In the genomic region with DNA sequence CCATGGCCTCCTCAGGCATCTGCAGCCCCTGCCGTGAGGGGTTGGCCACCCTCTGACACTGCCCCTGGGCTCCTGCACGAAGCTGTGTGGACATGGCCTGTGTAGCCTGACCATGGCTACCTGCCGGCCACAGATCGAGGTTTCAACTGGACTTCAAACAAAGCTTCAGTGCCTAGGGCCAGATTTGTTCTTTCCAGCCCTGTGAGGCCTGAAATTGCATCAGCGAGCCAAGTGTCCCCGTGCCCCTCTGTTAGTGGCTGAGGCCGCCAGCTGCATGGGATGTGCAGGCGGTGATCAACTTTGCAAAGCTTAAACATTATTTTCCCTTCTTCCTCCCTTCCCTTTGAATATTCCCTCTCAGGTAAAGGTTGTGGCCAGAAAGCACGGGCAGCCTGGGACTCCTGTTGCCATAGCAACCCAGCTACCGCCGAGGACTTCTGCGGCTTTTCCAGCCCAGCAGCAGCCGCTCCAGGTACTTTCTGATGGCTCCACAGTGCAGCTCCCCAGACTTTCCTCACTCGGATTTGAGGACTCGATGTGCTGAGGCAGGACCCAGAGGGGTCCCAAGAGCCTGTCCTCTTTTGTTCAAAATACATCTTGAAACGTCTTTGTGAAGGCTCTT, we compare ENCODE assay signal across 15 cellular contexts. TPM values are rescaled to one million over a fixed set of nuclear protein-coding genes. Genes with fewer than 3 reads are reported as not detected.
A peak's percentile ranks its signal among the peaks of the same experiment; 100 is the strongest.
DNase-seq lines count a peak whose midpoint lies in the region; ATAC-seq and TF ChIP-seq lines count a peak whose summit lies in the region.
"Had no signal": no experiment of that assay in that cellular context is flagged by ENCODE, and none has a peak within 500 bp of the region (broad histone marks: within the 10 kb centered on the region; RNA-seq: fewer than 3 reads in every experiment).

No MANE protein-coding gene starts in this region.

- H3K9me1 ChIP-seq in IMR-90 (ENCODE audit: insufficient read depth, low read length), result 0 out of 2 replicates have a peak, but pooled peaks cover 3% of the 10 kb centered on the region

- H3K79me1 ChIP-seq in IMR-90 (ENCODE audit: low read depth in 1 of 2, low read length in 2 of 2), result peaks cover 4 to 5% of the 10 kb centered on the region in 2 experiments; a peak in 3 of 4 replicates
- H3K79me1 ChIP-seq in mesendoderm (ENCODE audit: low read length), result no peaks in the 10 kb centered on the region

- no peak overlapping the region for H2BK20ac ChIP-seq in IMR-90 (ENCODE audit: low read depth, low read length)

- 75% methylated on average over 5 of the region's 16 CpGs; no CpG with 5 or more reads in 1 of the 2 experiments for WGBS in IMR-90 (ENCODE audit: extremely low coverage in 2 of 2, insufficient read length in 1 of 2), 2 experiments
- no CpG with 5 or more reads among the region's 16 CpGs for WGBS in mesendoderm (ENCODE audit: extremely low coverage, insufficient coverage, low lambda C conversion rate)

- CTCF ChIA-PET in IMR-90 (lab: Yijun Ruan, JAX), result no interaction called here

- no peak overlapping the region for H4K5ac ChIP-seq in IMR-90 (ENCODE audit: low read depth, low read length)
- H4K5ac ChIP-seq in mesendoderm (ENCODE audit: low read length), result no peak overlapping the region

- H3K4me2 ChIP-seq in IMR-90 (ENCODE audit: low read depth, low read length) (no peak overlapping the region), mesendoderm (ENCODE audit: low read length) (no peak overlapping the region)

- H3K27me3 ChIP-seq in H7 (ENCODE audit: control insufficient read depth, insufficient read depth, low read length) (no peaks in the 10 kb centered on the region), IMR-90 (ENCODE audit: control insufficient read depth, insufficient read depth, low read length) (no peaks in the 10 kb centered on the region), mesendoderm (ENCODE audit: insufficient read depth, low read length, poor library complexity) (no peaks in the 10 kb centered on the region), lower lobe of right lung (ENCODE audit: low read depth) (no peaks in the 10 kb centered on the region)
- H3K27me3 ChIP-seq: ascending aorta had no signal

- H3K56ac ChIP-seq in IMR-90 (ENCODE audit: extremely low read depth, insufficient read depth, low read length) (no peak overlapping the region), mesendoderm (ENCODE audit: low read length) (no peak overlapping the region)

- H3K14ac ChIP-seq in IMR-90 (replicated peaks; ENCODE audit: low read depth, low read length), result no peak overlapping the region

- H2AK9ac ChIP-seq in IMR-90 (replicated peaks; ENCODE audit: low read depth, low read length, poor library complexity), result peak overlapping the region; percentile 28

- no peak overlapping the region for H2BK15ac ChIP-seq in IMR-90 (ENCODE audit: low read depth, low read length)
- H2BK15ac ChIP-seq in mesendoderm (replicated peaks; ENCODE audit: low read depth), result no peak overlapping the region

- intact Hi-C loops in IMR-90 (cut with micrococcal nuclease), result no loop called here
- intact Hi-C loops in lower lobe of right lung (cut with DNase I), result no loop called here

- ATAC-seq in IMR-90 (ENCODE audit: low read depth) (no peak), GM21576 (IDR thresholded peaks at IDR 0.05; ENCODE audit: unreplicated experiment) (no peak), lower lobe of right lung (no peak)
- ATAC-seq: activated CD4-positive, CD25-positive, alpha-beta regulatory T cell treated with anti-CD3 and anti-CD28 coated beads, Interleukin-2, amount 50 U/mL, for 24 hours; activated CD8-positive, alpha-beta T cell treated with anti-CD3 and anti-CD28 coated beads, Interleukin-2, amount 10 ng/mL, durations not matched to agents 7 days and 5 days; mucosa of descending colon had no signal

- H2AK5ac ChIP-seq in IMR-90 (ENCODE audit: low read depth, low read length) (no peak overlapping the region; the same call in 1 of the 2 replicates), mesendoderm (ENCODE audit: low read length) (no peak overlapping the region)

- in situ Hi-C loops in IMR-90 (cut with MboI; ENCODE audit: low sequenced_read_pairs), result no loop called here

- H3K18ac ChIP-seq in IMR-90 (ENCODE audit: low read depth, low read length) (no peak overlapping the region), mesendoderm (ENCODE audit: low read length) (no peak overlapping the region)

- H2BK5ac ChIP-seq in IMR-90 (ENCODE audit: low read depth, low read length, poor library complexity, severe bottlenecking) (no peak overlapping the region), mesendoderm (ENCODE audit: low read length) (no peak overlapping the region)

- POLR2A ChIA-PET in IMR-90 (lab: Charles Lee; ENCODE audit: unreplicated experiment), result no interaction called here

- H3K4ac ChIP-seq in IMR-90 (ENCODE audit: low read depth, low read length) (no peak overlapping the region), mesendoderm (ENCODE audit: low read depth, low read length) (no peak overlapping the region)

- DNase-seq in H7 (peak; percentile 87), IMR-90 (no peak), astrocyte of the hippocampus (ENCODE audit: low read depth, low spot score) (peak; percentile 62), mesendoderm (peak; percentile 60), lower lobe of right lung (no peak)
- DNase-seq in activated T-cell treated with anti-CD3 and anti-CD28 coated beads, Interleukin-2, amount 50 U/mL, for 48 hours, result no peak
- DNase-seq: activated CD8-positive, alpha-beta T cell treated with anti-CD3 and anti-CD28 coated beads, Interleukin-2, amount 10 ng/mL, durations not matched to agents 7 days and 5 days; activated naive CD4-positive, alpha-beta T cell treated with anti-CD3 and anti-CD28 coated beads, Interleukin-2, amount 50 U/mL, for 16 hours; CD8-positive, alpha-beta memory T cell; mucosa of descending colon; NCI-H1105 treated with DMSO at 0.1 percent for 48 hours; stimulated activated CD8-positive, alpha-beta memory T cell treated with anti-CD3 and anti-CD28 coated beads, Interleukin-4, amount 100 ng/mL, for 48 hours had no signal

- no peak overlapping the region for H4K91ac ChIP-seq in IMR-90 (ENCODE audit: insufficient read depth, low read depth, low read length)

- TF ChIP-seq CTCF in IMR-90 (conservative IDR thresholded peaks at IDR 0.05; ENCODE audit: low read depth, low read length), result no peak
- TF ChIP-seq CTCF in lower lobe of right lung (IDR thresholded peaks at IDR 0.05), result no peak

- TF ChIP-seq POLR2A in IMR-90 (IDR thresholded peaks at IDR 0.05; ENCODE audit: low read depth, low read length), result no peak

- no peaks in the 10 kb centered on the region; the same call in 1 of the 2 replicates for H4K20me1 ChIP-seq in IMR-90 (ENCODE audit: insufficient read depth, low read length)

- no peak overlapping the region for H3K23ac ChIP-seq in IMR-90 (ENCODE audit: low read depth, low read length)
- H3K23ac ChIP-seq in mesendoderm (ENCODE audit: low read length), result no peak overlapping the region

- dilution Hi-C loops in IMR-90 (cut with HindIII; ENCODE audit: low sequenced_read_pairs, unreplicated experiment), result no loop called here

- H3K27ac ChIP-seq in IMR-90 (ENCODE audit: insufficient read depth, low read length) (no peak overlapping the region), mesendoderm (ENCODE audit: low read depth, low read length) (no peak overlapping the region), lower lobe of right lung (no peak overlapping the region)
- H3K27ac ChIP-seq: ascending aorta had no signal

- H4K8ac ChIP-seq in IMR-90 (ENCODE audit: low read depth in 2 of 2, low read length in 2 of 2) (no peak overlapping the region), mesendoderm (ENCODE audit: low read depth, low read length) (no peak overlapping the region)

- H3K36me3 ChIP-seq in H7 (replicated peaks; ENCODE audit: control insufficient read depth, insufficient read depth, low read length) (peaks cover 7% of the 10 kb centered on the region), IMR-90 (ENCODE audit: control insufficient read depth, insufficient read depth, low read length) (peaks cover 19% of the 10 kb centered on the region), mesendoderm (ENCODE audit: control insufficient read depth, insufficient read depth, low read length) (peaks cover 2% of the 10 kb centered on the region), lower lobe of right lung (peaks cover 56% of the 10 kb centered on the region)

- H3K4me1 ChIP-seq in IMR-90 (ENCODE audit: control insufficient read depth, insufficient read depth, low read length) (peaks cover 2% of the 10 kb centered on the region; the same call in 1 of the 2 replicates), mesendoderm (ENCODE audit: control insufficient read depth, low read depth, low read length) (no peaks in the 10 kb centered on the region), lower lobe of right lung (no peaks in the 10 kb centered on the region)
- H3K4me1 ChIP-seq: ascending aorta had no signal

- H2BK120ac ChIP-seq in IMR-90 (ENCODE audit: low read depth, low read length) (no peak overlapping the region), mesendoderm (ENCODE audit: low read depth, low read length) (no peak overlapping the region)

- H3K9ac ChIP-seq in IMR-90 (ENCODE audit: low read depth, low read length), result no peak overlapping the region
- no peak overlapping the region for H3K9ac ChIP-seq in mesendoderm (ENCODE audit: low read length)

- no peaks in the 10 kb centered on the region for H3K79me2 ChIP-seq in mesendoderm (ENCODE audit: control insufficient read depth, insufficient read depth, low read length)

- no peak overlapping the region for H2AFZ ChIP-seq in IMR-90 (replicated peaks; ENCODE audit: low read length, poor library complexity)

- BruUV-seq in IMR-90 (replicated peaks; lab: Mats Ljungman, UMichigan), result no TSS peak

- H3K4me3 ChIP-seq in H7 (ENCODE audit: insufficient read depth, low read depth, low read length) (no peak overlapping the region), IMR-90 (ENCODE audit: insufficient read depth, low read depth, low read length) (no peak overlapping the region), mesendoderm (ENCODE audit: low read length) (no peak overlapping the region), lower lobe of right lung (no peak overlapping the region)
- H3K4me3 ChIP-seq: ascending aorta, mucosa of descending colon had no signal

- no peak for TF ChIP-seq RAD21 in IMR-90 (IDR thresholded peaks at IDR 0.05; ENCODE audit: low read length)

- no peaks in the 10 kb centered on the region for H3K9me3 ChIP-seq in IMR-90 (ENCODE audit: control insufficient read depth, insufficient read depth, low read length)
- no peaks in the 10 kb centered on the region for H3K9me3 ChIP-seq in lower lobe of right lung
- H3K9me3 ChIP-seq: ascending aorta, mucosa of descending colon had no signal

RNA-seq across cellular contexts. Expression of a gene that starts 35.8 kb away (rescaled TPM):
- total RNA-seq in H7 (2014; rRNA removed; shearing (Covaris generic)), result 16.1 and 22.6 TPM in 2 replicates
- total RNA-seq in IMR-90 (2012; rRNA removed), result 3.3 and 3.8 TPM in 2 replicates
- polyA plus RNA-seq in IMR-90 (2012; rRNA removed), result 14.5 and 17.2 TPM in 2 replicates
- 10.6 and 16.7 TPM in 2 replicates for polyA plus RNA-seq in IMR-90 (2012; cell fraction: cytosol; rRNA removed)
- polyA plus RNA-seq in IMR-90 (2012; cell fraction: nucleus; rRNA removed; ENCODE audit: low replicate concordance), result 29.6 and 67.5 TPM in 2 replicates
- polyA plus RNA-seq in mesendoderm (2013, experiment 1 of 2), result 11.8 TPM
- 10.3 TPM for polyA plus RNA-seq in mesendoderm (2013, experiment 2 of 2)
- total RNA-seq in lower lobe of right lung, result 11.9 TPM

RNA-seq across cellular contexts. Expression of a gene that starts 35.9 kb away (rescaled TPM):
- 26.0 and 29.1 TPM in 2 replicates for total RNA-seq in H7 (2014; rRNA removed; shearing (Covaris generic))
- total RNA-seq in IMR-90 (2012; rRNA removed) (5.2 and 6.1 TPM in 2 replicates), lower lobe of right lung (15.8 TPM)
- polyA plus RNA-seq in IMR-90 (2012; rRNA removed), result 13.4 and 17.0 TPM in 2 replicates
- 12.0 and 16.4 TPM in 2 replicates for polyA plus RNA-seq in IMR-90 (2012; cell fraction: cytosol; rRNA removed)
- polyA plus RNA-seq in IMR-90 (2012; cell fraction: nucleus; rRNA removed; ENCODE audit: low replicate concordance), result 12.2 and 32.5 TPM in 2 replicates
- 47.8 TPM for polyA plus RNA-seq in mesendoderm (2013, experiment 1 of 2)
- 47.2 TPM for polyA plus RNA-seq in mesendoderm (2013, experiment 2 of 2)

Comparison
In these comparisons a context has a peak if more than half of its experiments do, and no peak if none do; other contexts are left out.
1. DNase-seq: peak in H7 (single experiment), astrocyte of the hippocampus (single experiment) and mesendoderm (single experiment); none in IMR-90 (single experiment), activated T-cell treated with anti-CD3 and anti-CD28 coated beads, Interleukin-2, amount 50 U/mL, for 48 hours (0 of 2) and lower lobe of right lung (single experiment).